In the genomic region with DNA sequence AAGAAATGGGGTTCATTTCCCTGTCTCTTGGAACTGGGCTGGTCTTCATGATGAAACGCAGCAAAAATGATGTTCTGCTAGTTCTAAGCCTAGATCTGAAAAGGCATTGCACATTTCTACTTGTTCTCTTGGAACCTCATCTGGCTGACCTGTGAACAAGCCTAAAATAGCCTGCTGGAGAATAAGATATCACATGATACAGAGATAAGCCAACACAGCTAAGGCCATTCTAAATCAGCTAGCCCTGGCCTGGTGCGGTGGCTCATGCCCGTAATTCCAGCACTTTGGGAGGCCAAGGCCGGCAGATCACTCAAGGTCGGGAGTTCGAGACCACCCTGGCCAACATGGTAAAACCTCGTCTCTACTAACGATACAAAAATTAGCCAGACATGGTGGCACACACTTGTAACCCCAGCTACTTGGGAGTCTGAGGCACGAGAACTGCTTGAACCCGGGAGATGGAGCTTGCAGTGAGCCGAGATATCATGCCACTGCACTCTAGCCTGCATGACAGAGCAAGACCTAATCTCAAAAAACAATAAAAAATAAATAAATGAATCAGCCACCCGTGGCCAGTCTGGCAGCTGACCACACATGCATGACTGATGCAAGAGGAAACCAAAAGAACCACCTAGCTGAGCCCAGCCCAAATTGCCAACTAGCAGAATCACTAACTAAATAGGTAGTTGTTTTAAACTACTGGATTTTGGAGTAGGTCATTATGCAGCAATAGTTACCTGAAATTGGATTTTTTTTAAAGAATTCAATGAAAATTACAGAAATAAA, we compare ENCODE assay signal across 18 cellular contexts. TPM values are rescaled to one million over a fixed set of nuclear protein-coding genes. Genes with fewer than 3 reads are reported as not detected.
DNase-seq lines count a peak whose midpoint lies in the region; ATAC-seq and FAIRE-seq lines count a peak whose summit lies in the region.
"Had no signal": no experiment of that assay in that cellular context is flagged by ENCODE, and none has a peak within 500 bp of the region (broad histone marks: within the 10 kb centered on the region; RNA-seq: fewer than 3 reads in every experiment).

No MANE protein-coding gene starts in this region.

- H2AFZ ChIP-seq in neuronal stem cell (ENCODE audit: low read length): no peak overlapping the region

- H3K27ac ChIP-seq in BLaER1 treated with 17β-estradiol and CSF1 and Interleukin-3, amounts not matched to agents 10 nM and 100 nM: peak overlapping the region in 7 of 11 experiments; percentile 14 to 59 (median 47); a peak in 10 of 22 replicates
- no peak overlapping the region for H3K27ac ChIP-seq in neuronal stem cell (replicated peaks; ENCODE audit: low read length)
- H3K27ac ChIP-seq: RWPE1, VCaP had no signal

- H4K91ac ChIP-seq in neuronal stem cell (ENCODE audit: low read depth, low read length, poor library complexity): no peak overlapping the region

- H3K9me3 ChIP-seq in BLaER1 treated with 17β-estradiol and CSF1 and Interleukin-3, amounts not matched to agents 10 nM and 100 nM (replicated peaks in 1 of 11): peaks cover 8 to 33% (median 19%) of the 10 kb centered on the region in 11 experiments; a peak in 21 of 22 replicates
- H3K9me3 ChIP-seq in neuronal stem cell (replicated peaks in 1 of 2; ENCODE audit: control insufficient read depth in 2 of 2, insufficient read depth in 1 of 2, low read depth in 1 of 2, low read length in 2 of 2): peaks cover 0 to 2% of the 10 kb centered on the region in 2 donors

- FAIRE-seq in GM19239 (lab: Jason Lieb, UNC): peak; percentile 72
- FAIRE-seq: H1 had no signal

- intact Hi-C loops in left colon (cut with DNase I, micrococcal nuclease): no loop called here

- no peak overlapping the region for H2AK5ac ChIP-seq in neuronal stem cell (ENCODE audit: low read depth, low read length)

- no CpG with 5 or more reads among the region's 12 CpGs for WGBS in neuronal stem cell (ENCODE audit: extremely low coverage in 2 of 2, insufficient read length in 2 of 2, insufficient replicate concordance in 1 of 2), 2 donors

- no peak overlapping the region for H3K23ac ChIP-seq in neuronal stem cell (ENCODE audit: low read depth, low read length, poor library complexity)

- H3K18ac ChIP-seq in neuronal stem cell (ENCODE audit: low read length): no peak overlapping the region

- no peak overlapping the region for H2BK12ac ChIP-seq in neuronal stem cell (ENCODE audit: low read length)

- peaks cover 3% of the 10 kb centered on the region for H3K79me1 ChIP-seq in neuronal stem cell (ENCODE audit: low read depth, low read length)

- no peak overlapping the region for H2BK15ac ChIP-seq in neuronal stem cell (ENCODE audit: low read length)

- H2BK5ac ChIP-seq in neuronal stem cell (ENCODE audit: low read length): no peak overlapping the region

- ATAC-seq in esophagus mucosa: peak; percentile 55
- ATAC-seq in left colon: no peak
- ATAC-seq: left cardiac atrium had no signal

- H4K8ac ChIP-seq in neuronal stem cell (ENCODE audit: low read depth, low read length): no peak overlapping the region

- H4K20me1 ChIP-seq in BLaER1 treated with 17β-estradiol and CSF1 and Interleukin-3, amounts not matched to agents 10 nM and 100 nM: no peaks in the 10 kb centered on the region

- no peaks in the 10 kb centered on the region for H3K36me3 ChIP-seq in BLaER1 treated with 17β-estradiol and CSF1 and Interleukin-3, amounts not matched to agents 10 nM and 100 nM
- H3K36me3 ChIP-seq in neuronal stem cell (replicated peaks in 1 of 2; ENCODE audit: control insufficient read depth in 2 of 2, insufficient read depth in 2 of 2, low read length in 2 of 2): no peaks in the 10 kb centered on the region

- no peaks in the 10 kb centered on the region for H3K27me3 ChIP-seq in BLaER1 treated with 17β-estradiol and CSF1 and Interleukin-3, amounts not matched to agents 10 nM and 100 nM
- H3K27me3 ChIP-seq in neuronal stem cell (ENCODE audit: control insufficient read depth in 3 of 3, insufficient read depth in 3 of 3, low read depth in 1 of 3, low read length in 3 of 3): peaks cover 0 to 4% (median 0%) of the 10 kb centered on the region in 3 experiments

- H2BK120ac ChIP-seq in neuronal stem cell (ENCODE audit: low read depth, low read length): no peak overlapping the region

- H3K4me1 ChIP-seq in BLaER1 treated with 17β-estradiol and CSF1 and Interleukin-3, amounts not matched to agents 10 nM and 100 nM: peaks cover 18 to 57% (median 44%) of the 10 kb centered on the region in 10 experiments
- no peaks in the 10 kb centered on the region for H3K4me1 ChIP-seq in neuronal stem cell (ENCODE audit: control insufficient read depth in 2 of 2, insufficient read depth in 1 of 2, low read depth in 1 of 2, low read length in 2 of 2)

- H3K4me3 ChIP-seq in BLaER1 treated with 17β-estradiol and CSF1 and Interleukin-3, amounts not matched to agents 10 nM and 100 nM: peak overlapping the region in 7 of 10 experiments; percentile 2 to 24 (median 16); a peak in 3 of 20 replicates
- H3K4me3 ChIP-seq in neuronal stem cell (ENCODE audit: low read length in 2 of 2): no peak overlapping the region

- H3K4me2 ChIP-seq in BLaER1 treated with 17β-estradiol and CSF1 and Interleukin-3, amounts not matched to agents 10 nM and 100 nM: peak overlapping the region in 9 of 11 experiments; percentile 27 to 60 (median 46); a peak in 18 of 22 replicates
- no peak overlapping the region for H3K4me2 ChIP-seq in neuronal stem cell (ENCODE audit: insufficient read depth, low read length, poor library complexity, severe bottlenecking)

- H3K4ac ChIP-seq in neuronal stem cell (ENCODE audit: low read length): no peak overlapping the region

- no peak overlapping the region for H3K14ac ChIP-seq in neuronal stem cell (ENCODE audit: low read length)

- DNase-seq in GM19239 (ENCODE audit: insufficient read length, low spot score) (no peak), NOMO-1 treated with dmso at 0.1 percent for 144 hours (lab: John Stamatoyannopoulos, UW; ENCODE audit: unreplicated experiment) (peak; percentile 50), neuronal stem cell (ENCODE audit: low spot score) (no peak), COLO668 (lab: John Stamatoyannopoulos, UW; ENCODE audit: unreplicated experiment) (no peak), left colon (no peak)
- DNase-seq: activated gamma-delta T cell treated with Interleukin-2 at 50 U/mL for 16 hours; amygdala; cerebellar nuclear complex; left cardiac atrium; occipital lobe; stimulated activated CD4-positive, alpha-beta T cell treated with anti-CD3 and anti-CD28 coated beads, Interleukin-4, amount 100 ng/mL, for 24 hours had no signal

- H3K9ac ChIP-seq in BLaER1 treated with 17β-estradiol and CSF1 and Interleukin-3, amounts not matched to agents 10 nM and 100 nM: no peak overlapping the region
- H3K9ac ChIP-seq in neuronal stem cell (ENCODE audit: low read depth, low read length, poor library complexity): no peak overlapping the region

RNA-seq across cellular contexts. Expression of gene CD244, which starts 18.0 kb away (rescaled TPM):
- 0.56 TPM for total RNA-seq in esophagus mucosa
- not detected for polyA plus RNA-seq in neuronal stem cell (2013, experiment 1 of 2)
- polyA plus RNA-seq in neuronal stem cell (2013, experiment 2 of 2): not detected
- total RNA-seq in left colon: under 1 TPM; 0.37 to 0.87 TPM
- total RNA-seq: H1, occipital lobe, temporal lobe had no signal
- polyA plus RNA-seq: H1 had no signal

RNA-seq across cellular contexts. Expression of gene ITLN1, which starts 40.3 kb away (rescaled TPM):
- total RNA-seq in esophagus mucosa (not detected), left colon (100 to 1,000 TPM; 268 to 512 TPM)
- not detected for polyA plus RNA-seq in neuronal stem cell (2013, experiment 1 of 2)
- polyA plus RNA-seq in neuronal stem cell (2013, experiment 2 of 2): not detected
- total RNA-seq: H1, temporal lobe had no signal
- polyA plus RNA-seq: H1, IgD-negative memory B cell had no signal

RNA-seq across cellular contexts. Expression of gene LY9, which starts 48.7 kb away (rescaled TPM):
- total RNA-seq in esophagus mucosa: 0.20 TPM
- polyA plus RNA-seq in neuronal stem cell (2013, experiment 1 of 2): not detected
- polyA plus RNA-seq in neuronal stem cell (2013, experiment 2 of 2): not detected
- 1 to 10 TPM in 1 of 2 donors, under 1 TPM in 1; 0.67 to 2.6 TPM for total RNA-seq in left colon
- total RNA-seq: H1, occipital lobe, temporal lobe had no signal
- polyA plus RNA-seq: H1 had no signal

Comparison
In these comparisons a context has a peak if more than half of its experiments do, and no peak if none do; other contexts are left out.
1. H3K4me3 ChIP-seq: peak in BLaER1 treated with 17β-estradiol and CSF1 and Interleukin-3, amounts not matched to agents 10 nM and 100 nM (7 of 10); none in neuronal stem cell (0 of 2).
2. RNA of gene ITLN1, which starts 40.3 kb away (total RNA-seq): 268 to 512 TPM in left colon; not detected in esophagus mucosa (single experiment); every median in the first group is over 100 times any median in the second.